Comparison of ENCODE assay signal across 1 cellular context in genomic region chr3:196883361-196883760, GRCh38.
TF ChIP-seq lines count a peak whose summit lies in the region.

No MANE protein-coding gene starts in this region.

TF ChIP-seq in HEK293, 187 proteins besides CTCF, POLR2A, EP300 and RAD21:
- TF ChIP-seq PRDM1 (tag by site-specific recombination; IDR thresholded peaks at IDR 0.05) (0 out of 2 replicates have a peak, but pooled peaks have one; percentile 14), TRIM28 (IDR thresholded peaks at IDR 0.05; ENCODE audit: borderline replicate concordance, low read length) (no peak), ZNF433 (tag by site-specific recombination; IDR thresholded peaks at IDR 0.05; ENCODE audit: low read depth) (no peak)
- TF ChIP-seq, protein P1, sequence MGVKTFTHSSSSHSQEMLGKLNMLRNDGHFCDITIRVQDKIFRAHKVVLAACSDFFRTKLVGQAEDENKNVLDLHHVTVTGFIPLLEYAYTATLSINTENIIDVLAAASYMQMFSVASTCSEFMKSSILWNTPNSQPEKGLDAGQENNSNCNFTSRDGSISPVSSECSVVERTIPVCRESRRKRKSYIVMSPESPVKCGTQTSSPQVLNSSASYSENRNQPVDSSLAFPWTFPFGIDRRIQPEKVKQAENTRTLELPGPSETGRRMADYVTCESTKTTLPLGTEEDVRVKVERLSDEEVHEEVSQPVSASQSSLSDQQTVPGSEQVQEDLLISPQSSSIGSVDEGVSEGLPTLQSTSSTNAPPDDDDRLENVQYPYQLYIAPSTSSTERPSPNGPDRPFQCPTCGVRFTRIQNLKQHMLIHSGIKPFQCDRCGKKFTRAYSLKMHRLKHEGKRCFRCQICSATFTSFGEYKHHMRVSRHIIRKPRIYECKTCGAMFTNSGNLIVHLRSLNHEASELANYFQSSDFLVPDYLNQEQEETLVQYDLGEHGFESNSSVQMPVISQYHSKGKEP (tag by site-specific recombination; IDR thresholded peaks at IDR 0.05): no peak
- TF ChIP-seq, protein P2, sequence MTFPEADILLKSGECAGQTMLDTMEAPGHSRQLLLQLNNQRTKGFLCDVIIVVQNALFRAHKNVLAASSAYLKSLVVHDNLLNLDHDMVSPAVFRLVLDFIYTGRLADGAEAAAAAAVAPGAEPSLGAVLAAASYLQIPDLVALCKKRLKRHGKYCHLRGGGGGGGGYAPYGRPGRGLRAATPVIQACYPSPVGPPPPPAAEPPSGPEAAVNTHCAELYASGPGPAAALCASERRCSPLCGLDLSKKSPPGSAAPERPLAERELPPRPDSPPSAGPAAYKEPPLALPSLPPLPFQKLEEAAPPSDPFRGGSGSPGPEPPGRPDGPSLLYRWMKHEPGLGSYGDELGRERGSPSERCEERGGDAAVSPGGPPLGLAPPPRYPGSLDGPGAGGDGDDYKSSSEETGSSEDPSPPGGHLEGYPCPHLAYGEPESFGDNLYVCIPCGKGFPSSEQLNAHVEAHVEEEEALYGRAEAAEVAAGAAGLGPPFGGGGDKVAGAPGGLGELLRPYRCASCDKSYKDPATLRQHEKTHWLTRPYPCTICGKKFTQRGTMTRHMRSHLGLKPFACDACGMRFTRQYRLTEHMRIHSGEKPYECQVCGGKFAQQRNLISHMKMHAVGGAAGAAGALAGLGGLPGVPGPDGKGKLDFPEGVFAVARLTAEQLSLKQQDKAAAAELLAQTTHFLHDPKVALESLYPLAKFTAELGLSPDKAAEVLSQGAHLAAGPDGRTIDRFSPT (tag by site-specific recombination; IDR thresholded peaks at IDR 0.05): no peak
TF ChIP-seq in HEK293: peak in this region for 1.
